In genomic region chr9:128786681-128787582, GRCh38 we compare ENCODE assay signal across 8 cellular contexts. TPM values are rescaled to one million over a fixed set of nuclear protein-coding genes. Genes with fewer than 3 reads are reported as not detected.
DNase-seq lines count a peak whose midpoint lies in the region; ATAC-seq and TF ChIP-seq lines count a peak whose summit lies in the region.

TBC1D13 (plus strand) TSS chr9:128787253; CDS start chr9:128787354, 101 bp downstream.

- H3K27me3 Mint-ChIP-seq in CD4-positive, alpha-beta memory T cell: no peaks in the 10 kb centered on the region

- no peak for TF ChIP-seq CTCF in lung (IDR thresholded peaks at IDR 0.05; ENCODE audit: control extremely low read depth, extremely low read depth)

- no peaks in the 10 kb centered on the region for H3K9me3 ChIP-seq in CD4-positive, alpha-beta memory T cell (ENCODE audit: control insufficient read depth in 1 of 2, low read length in 2 of 2)
- no peaks in the 10 kb centered on the region for H3K9me3 ChIP-seq in lung (ENCODE audit: control insufficient read depth in 2 of 2, insufficient read depth in 1 of 2, low read length in 1 of 2)

- H3K36me3 Mint-ChIP-seq in CD4-positive, alpha-beta memory T cell: peaks cover 0 to 30% of the 10 kb centered on the region in 2 donors

- WGBS in lung, 2 donors: 7 to 10% methylated on average over 40 to 64 of the region's 64 CpGs

- peak within 1 kb of the TSS; percentile 72 for H3K27ac ChIP-seq in CD4-positive, alpha-beta memory T cell (ENCODE audit: low read depth, low read length)
- peak within 1 kb of the TSS; percentile 87 to 91 for H3K27ac ChIP-seq in lung (ENCODE audit: low read depth in 1 of 2, low read length in 1 of 2)

- intact Hi-C loops in CD4-positive, alpha-beta memory T cell (cut with micrococcal nuclease): loop anchor here (1.0 to 5.0 kb wide), 8 partner anchors 16 to 160 kb away; partner anchors contain the start of genes DOLK, DYNC2I2, LRRC8A and NUP188

- H3K27me3 ChIP-seq in CD4-positive, alpha-beta memory T cell (ENCODE audit: insufficient read depth, low read length): no peaks in the 10 kb centered on the region
- H3K27me3 ChIP-seq in lung (ENCODE audit: control insufficient read depth, insufficient read depth): no peaks in the 10 kb centered on the region

- H3K9me3 Mint-ChIP-seq in CD4-positive, alpha-beta memory T cell: peaks cover 0 to 4% (median 0%) of the 10 kb centered on the region in 8 donors

- H3K4me1 Mint-ChIP-seq in CD4-positive, alpha-beta memory T cell: peaks cover 11 to 30% (median 16%) of the 10 kb centered on the region in 4 donors

- peaks cover 14% of the 10 kb centered on the region for H3K36me3 ChIP-seq in CD4-positive, alpha-beta memory T cell (ENCODE audit: insufficient read depth, low read length)
- peaks cover 3 to 11% of the 10 kb centered on the region in 2 donors for H3K36me3 ChIP-seq in lung (ENCODE audit: control insufficient read depth in 2 of 2, insufficient read depth in 2 of 2, low read length in 2 of 2)

- peak; percentile 90 to 92 (median 90) for DNase-seq in CD4-positive, alpha-beta memory T cell
- peak; percentile 25 for DNase-seq in HS-5 (ENCODE audit: low read depth)
- peak; percentile 73 for DNase-seq in NK-92 treated with Interleukin-12 subunit alpha and Interleukin-12 subunit beta, amount 100 ng/mL, for 24 hours (lab: John Stamatoyannopoulos, UW)
- peak; percentile 74 to 89 for DNase-seq in activated CD8-positive, alpha-beta memory T cell treated with anti-CD3 and anti-CD28 coated beads for 1 hour (ENCODE audit: extremely low read depth in 1 of 2, low read depth in 1 of 2)
- DNase-seq in effector CD4-positive, alpha-beta T cell: peak; percentile 86
- peak; percentile 91 for DNase-seq in lung (ENCODE audit: low spot score)
- peak; percentile 79 to 90 (median 87) for DNase-seq in stimulated activated CD4-positive, alpha-beta T cell treated with anti-CD3 and anti-CD28 coated beads, TNF-alpha, amount 100 ng/mL, for 24 hours (ENCODE audit: low read depth in 3 of 3)

- POLR2A ChIA-PET in CD4-positive, alpha-beta memory T cell (lab: Charles Lee; ENCODE audit: partially characterized antibody): interaction anchor here (0.7 to 6.8 kb wide), 6 partner anchors 15 to 97 kb away, joined by 3 to 63 read pairs (median 4); partner anchors contain the start of genes SPOUT1, ZDHHC12 and ZER1

- CTCF ChIA-PET in CD4-positive, alpha-beta memory T cell (lab: Charles Lee; ENCODE audit: partially characterized antibody): no interaction called here

- H3K4me3 ChIP-seq in CD4-positive, alpha-beta memory T cell (ENCODE audit: low read length in 2 of 2): peak within 1 kb of the TSS; percentile 76 to 80
- peak within 1 kb of the TSS; percentile 100 for H3K4me3 ChIP-seq in lung

- H3K27ac Mint-ChIP-seq in CD4-positive, alpha-beta memory T cell: peak within 1 kb of the TSS; percentile 90 to 96 (median 96)

- ATAC-seq in GM19467 (IDR thresholded peaks at IDR 0.05; ENCODE audit: unreplicated experiment) (peak; percentile 87), lung (ENCODE audit: insufficient read depth, low FRiP score) (peak; percentile 98)

- H3K4me1 ChIP-seq in CD4-positive, alpha-beta memory T cell (ENCODE audit: insufficient read depth, low read length): peaks cover 19% of the 10 kb centered on the region
- H3K4me1 ChIP-seq in lung (ENCODE audit: control insufficient read depth in 2 of 2, insufficient read depth in 2 of 2, low read length in 2 of 2): peaks cover 0 to 5% of the 10 kb centered on the region in 2 donors

- H3K4me3 Mint-ChIP-seq in CD4-positive, alpha-beta memory T cell: peak within 1 kb of the TSS; percentile 87 to 96 (median 90)

RNA-seq across cellular contexts. Expression of gene TBC1D13, which starts in this region (rescaled TPM):
- 10 to 100 TPM; 28.0 to 31.4 TPM for total RNA-seq in CD4-positive, alpha-beta memory T cell
- polyA plus RNA-seq in CD4-positive, alpha-beta memory T cell: 10 to 100 TPM; 26.0 to 29.2 TPM
- total RNA-seq in lung: 10 to 100 TPM in 1 of 2 donors, 1 to 10 TPM in 1; 9.7 to 27.7 TPM
- polyA plus RNA-seq in lung: 10 to 100 TPM; 14.0 to 14.3 TPM

Comparison
In these comparisons a context has a peak if more than half of its experiments do, and no peak if none do; other contexts are left out.
1. Peak in every context shown above with its lines: DNase-seq, ATAC-seq, H3K4me3 ChIP-seq and H3K27ac ChIP-seq.
2. DNase-seq: peak in every context shown above with its lines; median percentile 91 in lung; 90 in CD4-positive, alpha-beta memory T cell; 87 in stimulated activated CD4-positive, alpha-beta T cell treated with anti-CD3 and anti-CD28 coated beads, TNF-alpha, amount 100 ng/mL, for 24 hours; 86 in effector CD4-positive, alpha-beta T cell; 82 in activated CD8-positive, alpha-beta memory T cell treated with anti-CD3 and anti-CD28 coated beads for 1 hour; 73 in NK-92 treated with Interleukin-12 subunit alpha and Interleukin-12 subunit beta, amount 100 ng/mL, for 24 hours; 25 in HS-5.